Comparison of ENCODE assay signal across 10 cellular contexts in genomic region chr21:36070999-36071398, GRCh38. TPM values are rescaled to one million over a fixed set of nuclear protein-coding genes. Genes with fewer than 3 reads are reported as not detected.
DNase-seq lines count a peak whose midpoint lies in the region; ATAC-seq lines count a peak whose summit lies in the region.
"Had no signal": no experiment of that assay in that cellular context is flagged by ENCODE, and none has a peak within 500 bp of the region (broad histone marks: within the 10 kb centered on the region; RNA-seq: fewer than 3 reads in every experiment).

No MANE protein-coding gene starts in this region.

- peaks cover 4% of the 10 kb centered on the region for H3K27me3 Mint-ChIP-seq in activated CD4-positive, alpha-beta T cell treated with anti-CD3 and anti-CD28 coated beads, Interleukin-2, amount 10 ng/mL, durations not matched to agents 7 days and 5 days
- H3K27me3 Mint-ChIP-seq in activated naive CD8-positive, alpha-beta T cell treated with anti-CD3 and anti-CD28 coated beads, Interleukin-2, amount 10 ng/mL, durations not matched to agents 7 days and 5 days, result no peaks in the 10 kb centered on the region

- POLR2A ChIA-PET in activated CD4-positive, alpha-beta T cell treated with anti-CD3 and anti-CD28 coated beads, Interleukin-2, amount 10 ng/mL, durations not matched to agents 7 days and 5 days (lab: Charles Lee), result no interaction called here
- POLR2A ChIA-PET in activated naive CD8-positive, alpha-beta T cell treated with anti-CD3 and anti-CD28 coated beads, Interleukin-2, amount 10 ng/mL, durations not matched to agents 7 days and 5 days (lab: Charles Lee), result interaction anchor here (0.7 to 3.3 kb wide), 6 partner anchors 8 to 908 kb away, joined by 5 to 43 read pairs (median 7); partner anchors contain the start of genes MORC3 and SETD4

- peaks cover 10% of the 10 kb centered on the region; the same call in 1 of the 2 replicates for H3K4me1 ChIP-seq in iPS-20b (ENCODE audit: insufficient read depth, low read length)
- peaks cover 34% of the 10 kb centered on the region for H3K4me1 ChIP-seq in stomach smooth muscle (ENCODE audit: control insufficient read depth, insufficient read depth, low read length)

- peaks cover 50% of the 10 kb centered on the region for H3K36me3 Mint-ChIP-seq in activated CD4-positive, alpha-beta T cell treated with anti-CD3 and anti-CD28 coated beads, Interleukin-2, amount 10 ng/mL, durations not matched to agents 7 days and 5 days (ENCODE audit: low read depth)
- H3K36me3 Mint-ChIP-seq in activated naive CD8-positive, alpha-beta T cell treated with anti-CD3 and anti-CD28 coated beads, Interleukin-2, amount 10 ng/mL, durations not matched to agents 7 days and 5 days, result peaks cover 33% of the 10 kb centered on the region

- DNase-seq in activated CD4-positive, alpha-beta T cell treated with anti-CD3 and anti-CD28 coated beads, Interleukin-2, amount 10 ng/mL, durations not matched to agents 7 days and 5 days, result no peak
- no peak for DNase-seq in activated CD4-positive, alpha-beta T cell treated with anti-CD3 and anti-CD28 coated beads, Interleukin-2, amount 50 U/mL, for 1 hour
- no peak for DNase-seq in activated naive CD8-positive, alpha-beta T cell treated with anti-CD3 and anti-CD28 coated beads, Interleukin-2, amount 10 ng/mL, durations not matched to agents 7 days and 5 days
- DNase-seq in stimulated activated CD4-positive, alpha-beta T cell treated with anti-CD3 and anti-CD28 coated beads, Interleukin-4, amount 100 ng/mL, for 4 hours, result no peak
- DNase-seq in iPS-NIHi7 (ENCODE audit: extremely low spot score), result no peak

- H3K4me3 ChIP-seq in iPS-20b (ENCODE audit: low read length), result peak overlapping the region; percentile 88
- H3K4me3 ChIP-seq in stomach smooth muscle (ENCODE audit: low read length in 2 of 2), result peak overlapping the region; percentile 86 to 93

- H3K27me3 ChIP-seq in iPS-20b (ENCODE audit: insufficient read depth, low read length) (no peaks in the 10 kb centered on the region), stomach smooth muscle (ENCODE audit: control insufficient read depth in 1 of 2, insufficient read depth in 2 of 2, low read length in 2 of 2) (no peaks in the 10 kb centered on the region)
- H3K27me3 ChIP-seq: neutrophil had no signal

- H3K36me3 ChIP-seq in iPS-20b (ENCODE audit: insufficient read depth, low read depth, low read length) (peaks cover 31% of the 10 kb centered on the region), stomach smooth muscle (ENCODE audit: control insufficient read depth in 2 of 2, insufficient read depth in 2 of 2, low read length in 2 of 2) (peaks cover 18% of the 10 kb centered on the region in 2 donors)
- H3K36me3 ChIP-seq: neutrophil had no signal

- no peak for ATAC-seq in activated naive CD8-positive, alpha-beta T cell treated with anti-CD3 and anti-CD28 coated beads, Interleukin-2, amount 10 ng/mL, durations not matched to agents 7 days and 5 days (ENCODE audit: low read depth)
- no peak for ATAC-seq in HG02938 (IDR thresholded peaks at IDR 0.05; ENCODE audit: unreplicated experiment)
- ATAC-seq: K562 had no signal

- H3K9me3 ChIP-seq in iPS-20b (ENCODE audit: insufficient read depth, low read depth, low read length) (peaks cover 10% of the 10 kb centered on the region), stomach smooth muscle (ENCODE audit: control insufficient read depth in 2 of 2, low read length in 2 of 2) (no peaks in the 10 kb centered on the region)
- H3K9me3 ChIP-seq: neutrophil had no signal

- H3K4me3 Mint-ChIP-seq in activated CD4-positive, alpha-beta T cell treated with anti-CD3 and anti-CD28 coated beads, Interleukin-2, amount 10 ng/mL, durations not matched to agents 7 days and 5 days, result peak overlapping the region; percentile 81
- peak overlapping the region; percentile 88 for H3K4me3 Mint-ChIP-seq in activated naive CD8-positive, alpha-beta T cell treated with anti-CD3 and anti-CD28 coated beads, Interleukin-2, amount 10 ng/mL, durations not matched to agents 7 days and 5 days

- CTCF ChIA-PET in activated CD4-positive, alpha-beta T cell treated with anti-CD3 and anti-CD28 coated beads, Interleukin-2, amount 10 ng/mL, durations not matched to agents 7 days and 5 days (lab: Charles Lee), result interaction anchor here (0.9 to 1.2 kb wide), 2 partner anchors 11 to 35 kb away, joined by 3 read pairs; no protein-coding TSS in a partner anchor

- H3K4me1 Mint-ChIP-seq in activated CD4-positive, alpha-beta T cell treated with anti-CD3 and anti-CD28 coated beads, Interleukin-2, amount 10 ng/mL, durations not matched to agents 7 days and 5 days, result peaks cover 52% of the 10 kb centered on the region
- H3K4me1 Mint-ChIP-seq in activated naive CD8-positive, alpha-beta T cell treated with anti-CD3 and anti-CD28 coated beads, Interleukin-2, amount 10 ng/mL, durations not matched to agents 7 days and 5 days, result peaks cover 32% of the 10 kb centered on the region

- H3K27ac ChIP-seq in iPS-20b (ENCODE audit: low read length) (no peak overlapping the region), stomach smooth muscle (ENCODE audit: low read length) (no peak overlapping the region)
- H3K27ac ChIP-seq: neutrophil had no signal

- peak overlapping the region; percentile 90 for H3K27ac Mint-ChIP-seq in activated CD4-positive, alpha-beta T cell treated with anti-CD3 and anti-CD28 coated beads, Interleukin-2, amount 10 ng/mL, durations not matched to agents 7 days and 5 days
- peak overlapping the region; percentile 62 for H3K27ac Mint-ChIP-seq in activated naive CD8-positive, alpha-beta T cell treated with anti-CD3 and anti-CD28 coated beads, Interleukin-2, amount 10 ng/mL, durations not matched to agents 7 days and 5 days

- H3K9ac ChIP-seq in iPS-20b (ENCODE audit: low read depth, low read length) (no peak overlapping the region), stomach smooth muscle (ENCODE audit: low read length in 2 of 2) (peak overlapping the region in 1 of 2 donors; percentile 31)

- peaks cover 14% of the 10 kb centered on the region for H3K9me3 Mint-ChIP-seq in activated CD4-positive, alpha-beta T cell treated with anti-CD3 and anti-CD28 coated beads, Interleukin-2, amount 10 ng/mL, durations not matched to agents 7 days and 5 days
- H3K9me3 Mint-ChIP-seq in activated naive CD8-positive, alpha-beta T cell treated with anti-CD3 and anti-CD28 coated beads, Interleukin-2, amount 10 ng/mL, durations not matched to agents 7 days and 5 days, result peaks cover 8% of the 10 kb centered on the region

RNA-seq across cellular contexts. Expression of gene CBR1, which starts 1.2 kb away (rescaled TPM):
- total RNA-seq in activated CD4-positive, alpha-beta T cell treated with anti-CD3 and anti-CD28 coated beads, Interleukin-2, amount 10 ng/mL, durations not matched to agents 7 days and 5 days, result 10 to 100 TPM; 49.5 to 51.1 TPM
- total RNA-seq in activated naive CD8-positive, alpha-beta T cell treated with anti-CD3 and anti-CD28 coated beads, Interleukin-2, amount 10 ng/mL, durations not matched to agents 7 days and 5 days, result 10 to 100 TPM; 40.7 to 43.8 TPM

RNA-seq across cellular contexts. Expression of gene SETD4, which starts 10.7 kb away (rescaled TPM):
- 10 to 100 TPM; 15.7 to 19.4 TPM for total RNA-seq in activated CD4-positive, alpha-beta T cell treated with anti-CD3 and anti-CD28 coated beads, Interleukin-2, amount 10 ng/mL, durations not matched to agents 7 days and 5 days
- total RNA-seq in activated naive CD8-positive, alpha-beta T cell treated with anti-CD3 and anti-CD28 coated beads, Interleukin-2, amount 10 ng/mL, durations not matched to agents 7 days and 5 days, result 10 to 100 TPM; 20.5 to 29.7 TPM
